Comparison of ENCODE assay signal across 11 cellular contexts in the genomic region with DNA sequence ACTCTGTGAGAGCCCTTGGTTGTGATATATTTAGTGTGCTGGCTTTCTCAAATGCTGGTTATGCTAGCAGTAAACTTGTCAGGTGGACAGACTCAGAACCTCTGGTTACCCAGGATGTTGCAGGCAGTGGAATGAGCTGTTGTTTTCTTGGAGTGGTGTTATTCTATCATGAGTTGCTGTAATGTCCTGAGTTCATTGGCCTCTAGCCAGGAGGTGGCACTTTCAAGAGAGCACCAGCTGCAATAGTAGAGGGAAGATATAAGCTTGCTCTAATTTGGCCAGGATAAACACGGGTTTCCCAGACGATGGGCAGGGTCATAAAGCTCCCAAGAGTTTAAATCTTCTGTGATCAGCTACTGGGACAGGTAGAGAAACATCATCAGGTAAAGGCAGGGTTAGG.
DNase-seq lines count a peak whose midpoint lies in the region; ATAC-seq and TF ChIP-seq lines count a peak whose summit lies in the region.
"Had no signal": no experiment of that assay in that cellular context is flagged by ENCODE, and none has a peak within 500 bp of the region (broad histone marks: within the 10 kb centered on the region; RNA-seq: fewer than 3 reads in every experiment).

No MANE protein-coding gene starts in this region.

- ATAC-seq in omental fat pad (ENCODE audit: low FRiP score) (no peak), HG03095 (IDR thresholded peaks at IDR 0.05; ENCODE audit: unreplicated experiment) (no peak)
- ATAC-seq: CD8-positive, alpha-beta T cell had no signal

- H3K27me3 Mint-ChIP-seq in nephron progenitor cell (ENCODE audit: low read depth, poor library complexity) = no peaks in the 10 kb centered on the region
- H3K27me3 Mint-ChIP-seq: B cell had no signal

- H3K27ac Mint-ChIP-seq in nephron progenitor cell = peak overlapping the region; percentile 68
- H3K27ac Mint-ChIP-seq: B cell; CD8-positive, alpha-beta T cell; H9 had no signal

- DNase-seq in NCI-H748 (lab: John Stamatoyannopoulos, UW; ENCODE audit: unreplicated experiment) (peak; percentile 23), NCI-H748 treated with DMSO at 0.1 percent for 48 hours (lab: John Stamatoyannopoulos, UW) (no peak), NCI-H1105 (lab: John Stamatoyannopoulos, UW) (peak; percentile 68), RPMI8226 (peak; percentile 2), nephron progenitor cell (no peak), omental fat pad (ENCODE audit: low spot score) (no peak)
- DNase-seq: Calu3; CD8-positive, alpha-beta T cell had no signal

- H3K36me3 Mint-ChIP-seq in nephron progenitor cell (ENCODE audit: low read depth) = no peaks in the 10 kb centered on the region

- TF ChIP-seq CTCF in nephron progenitor cell (IDR thresholded peaks at IDR 0.05) (no peak), omental fat pad (IDR thresholded peaks at IDR 0.05) (no peak)

- H3K4me1 Mint-ChIP-seq in nephron progenitor cell = no peaks in the 10 kb centered on the region
- H3K4me1 Mint-ChIP-seq: B cell had no signal

- H3K4me3 Mint-ChIP-seq in nephron progenitor cell = no peak overlapping the region
- H3K4me3 Mint-ChIP-seq: B cell; CD8-positive, alpha-beta T cell; H9 had no signal

- H3K9me3 Mint-ChIP-seq in nephron progenitor cell = peaks cover 80% of the 10 kb centered on the region

Comparison
In these comparisons a context has a peak if more than half of its experiments do, and no peak if none do; other contexts are left out.
1. DNase-seq: peak in NCI-H748 (single experiment), NCI-H1105 (single experiment) and RPMI8226 (single experiment); none in NCI-H748 treated with DMSO at 0.1 percent for 48 hours (single experiment), nephron progenitor cell (single experiment) and omental fat pad (single experiment).